ENCODE assay signal across 1 cellular context in genomic region chr6:133245033-133245903, GRCh38.
TF ChIP-seq lines count a peak whose summit lies in the region.

No MANE protein-coding gene starts in this region.

TF ChIP-seq in HEK293, 187 proteins besides CTCF, POLR2A, EP300 and RAD21 (continued from another document and continues in another):
- TF ChIP-seq ZBTB7A (tag by site-specific recombination; IDR thresholded peaks at IDR 0.05; ENCODE audit: low read depth) (no peak), SCRT1 (tag by site-specific recombination; IDR thresholded peaks at IDR 0.05; ENCODE audit: borderline replicate concordance) (no peak), ZNF169 (tag by site-specific recombination; IDR thresholded peaks at IDR 0.05) (no peak), TSHZ1 (tag by site-specific recombination; IDR thresholded peaks at IDR 0.05; ENCODE audit: borderline replicate concordance) (no peak), HOXD13 (CRISPR knock-in tag; IDR thresholded peaks at IDR 0.05; ENCODE audit: borderline replicate concordance) (no peak), ZNF37A (tag by site-specific recombination; IDR thresholded peaks at IDR 0.05) (no peak), ZNF654 (tag by site-specific recombination; IDR thresholded peaks at IDR 0.05; ENCODE audit: low read depth) (no peak), AEBP2 (tag by site-specific recombination; IDR thresholded peaks at IDR 0.05; ENCODE audit: borderline replicate concordance) (no peak), KLF7 (tag by site-specific recombination; IDR thresholded peaks at IDR 0.05; ENCODE audit: borderline replicate concordance) (no peak), ZNF311 (tag by site-specific recombination; IDR thresholded peaks at IDR 0.05; ENCODE audit: borderline replicate concordance) (no peak), ZNF112 (tag by site-specific recombination; IDR thresholded peaks at IDR 0.05) (no peak), ZFP3 (tag by site-specific recombination; IDR thresholded peaks at IDR 0.05; ENCODE audit: low read depth) (no peak), YY1 (tag by site-specific recombination; IDR thresholded peaks at IDR 0.05) (no peak), RBAK (tag by site-specific recombination; IDR thresholded peaks at IDR 0.05) (no peak), ZNF624 (tag by site-specific recombination; IDR thresholded peaks at IDR 0.05) (no peak), KLF9 (tag by site-specific recombination; IDR thresholded peaks at IDR 0.05; ENCODE audit: low read depth) (no peak), ZNF211 (tag by site-specific recombination; IDR thresholded peaks at IDR 0.05; ENCODE audit: low read depth) (no peak), ZNF404 (tag by site-specific recombination; IDR thresholded peaks at IDR 0.05) (no peak), ZNF341 (tag by site-specific recombination; IDR thresholded peaks at IDR 0.05; ENCODE audit: low read depth) (no peak), ZNF132 (tag by site-specific recombination; IDR thresholded peaks at IDR 0.05; ENCODE audit: borderline replicate concordance) (no peak), ZFP69B (tag by site-specific recombination; IDR thresholded peaks at IDR 0.05) (no peak), ZNF280C (tag by site-specific recombination; IDR thresholded peaks at IDR 0.05) (no peak), ZNF148 (tag by site-specific recombination; IDR thresholded peaks at IDR 0.05; ENCODE audit: borderline replicate concordance) (no peak), ZNF777 (tag by site-specific recombination; IDR thresholded peaks at IDR 0.05; ENCODE audit: borderline replicate concordance) (no peak), ZNF704 (tag by site-specific recombination; IDR thresholded peaks at IDR 0.05) (no peak), MEIS1 (CRISPR knock-in tag; IDR thresholded peaks at IDR 0.05; ENCODE audit: borderline replicate concordance) (no peak), ZSCAN23 (tag by site-specific recombination; IDR thresholded peaks at IDR 0.05) (peak; percentile 56; the same call in 1 of the 2 replicates), PRDM1 (tag by site-specific recombination; IDR thresholded peaks at IDR 0.05) (no peak), ZNF354C (tag by site-specific recombination; IDR thresholded peaks at IDR 0.05; ENCODE audit: borderline replicate concordance, low read depth) (no peak), ZSCAN30 (tag by site-specific recombination; IDR thresholded peaks at IDR 0.05) (no peak), ZNF548 (tag by site-specific recombination; IDR thresholded peaks at IDR 0.05) (no peak)
- TF ChIP-seq, protein P1, sequence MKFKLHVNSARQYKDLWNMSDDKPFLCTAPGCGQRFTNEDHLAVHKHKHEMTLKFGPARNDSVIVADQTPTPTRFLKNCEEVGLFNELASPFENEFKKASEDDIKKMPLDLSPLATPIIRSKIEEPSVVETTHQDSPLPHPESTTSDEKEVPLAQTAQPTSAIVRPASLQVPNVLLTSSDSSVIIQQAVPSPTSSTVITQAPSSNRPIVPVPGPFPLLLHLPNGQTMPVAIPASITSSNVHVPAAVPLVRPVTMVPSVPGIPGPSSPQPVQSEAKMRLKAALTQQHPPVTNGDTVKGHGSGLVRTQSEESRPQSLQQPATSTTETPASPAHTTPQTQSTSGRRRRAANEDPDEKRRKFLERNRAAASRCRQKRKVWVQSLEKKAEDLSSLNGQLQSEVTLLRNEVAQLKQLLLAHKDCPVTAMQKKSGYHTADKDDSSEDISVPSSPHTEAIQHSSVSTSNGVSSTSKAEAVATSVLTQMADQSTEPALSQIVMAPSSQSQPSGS (tag by site-specific recombination; IDR thresholded peaks at IDR 0.05; ENCODE audit: low read depth): 0 out of 2 replicates have a peak, but pooled peaks have one; percentile 5
- TF ChIP-seq, protein P2, sequence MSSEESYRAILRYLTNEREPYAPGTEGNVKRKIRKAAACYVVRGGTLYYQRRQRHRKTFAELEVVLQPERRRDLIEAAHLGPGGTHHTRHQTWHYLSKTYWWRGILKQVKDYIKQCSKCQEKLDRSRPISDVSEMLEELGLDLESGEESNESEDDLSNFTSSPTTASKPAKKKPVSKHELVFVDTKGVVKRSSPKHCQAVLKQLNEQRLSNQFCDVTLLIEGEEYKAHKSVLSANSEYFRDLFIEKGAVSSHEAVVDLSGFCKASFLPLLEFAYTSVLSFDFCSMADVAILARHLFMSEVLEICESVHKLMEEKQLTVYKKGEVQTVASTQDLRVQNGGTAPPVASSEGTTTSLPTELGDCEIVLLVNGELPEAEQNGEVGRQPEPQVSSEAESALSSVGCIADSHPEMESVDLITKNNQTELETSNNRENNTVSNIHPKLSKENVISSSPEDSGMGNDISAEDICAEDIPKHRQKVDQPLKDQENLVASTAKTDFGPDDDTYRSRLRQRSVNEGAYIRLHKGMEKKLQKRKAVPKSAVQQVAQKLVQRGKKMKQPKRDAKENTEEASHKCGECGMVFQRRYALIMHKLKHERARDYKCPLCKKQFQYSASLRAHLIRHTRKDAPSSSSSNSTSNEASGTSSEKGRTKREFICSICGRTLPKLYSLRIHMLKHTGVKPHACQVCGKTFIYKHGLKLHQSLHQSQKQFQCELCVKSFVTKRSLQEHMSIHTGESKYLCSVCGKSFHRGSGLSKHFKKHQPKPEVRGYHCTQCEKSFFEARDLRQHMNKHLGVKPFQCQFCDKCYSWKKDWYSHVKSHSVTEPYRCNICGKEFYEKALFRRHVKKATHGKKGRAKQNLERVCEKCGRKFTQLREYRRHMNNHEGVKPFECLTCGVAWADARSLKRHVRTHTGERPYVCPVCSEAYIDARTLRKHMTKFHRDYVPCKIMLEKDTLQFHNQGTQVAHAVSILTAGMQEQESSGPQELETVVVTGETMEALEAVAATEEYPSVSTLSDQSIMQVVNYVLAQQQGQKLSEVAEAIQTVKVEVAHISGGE (tag by site-specific recombination; conservative IDR thresholded peaks at IDR 0.05; ENCODE audit: low read depth): no peak
- TF ChIP-seq, protein P3, sequence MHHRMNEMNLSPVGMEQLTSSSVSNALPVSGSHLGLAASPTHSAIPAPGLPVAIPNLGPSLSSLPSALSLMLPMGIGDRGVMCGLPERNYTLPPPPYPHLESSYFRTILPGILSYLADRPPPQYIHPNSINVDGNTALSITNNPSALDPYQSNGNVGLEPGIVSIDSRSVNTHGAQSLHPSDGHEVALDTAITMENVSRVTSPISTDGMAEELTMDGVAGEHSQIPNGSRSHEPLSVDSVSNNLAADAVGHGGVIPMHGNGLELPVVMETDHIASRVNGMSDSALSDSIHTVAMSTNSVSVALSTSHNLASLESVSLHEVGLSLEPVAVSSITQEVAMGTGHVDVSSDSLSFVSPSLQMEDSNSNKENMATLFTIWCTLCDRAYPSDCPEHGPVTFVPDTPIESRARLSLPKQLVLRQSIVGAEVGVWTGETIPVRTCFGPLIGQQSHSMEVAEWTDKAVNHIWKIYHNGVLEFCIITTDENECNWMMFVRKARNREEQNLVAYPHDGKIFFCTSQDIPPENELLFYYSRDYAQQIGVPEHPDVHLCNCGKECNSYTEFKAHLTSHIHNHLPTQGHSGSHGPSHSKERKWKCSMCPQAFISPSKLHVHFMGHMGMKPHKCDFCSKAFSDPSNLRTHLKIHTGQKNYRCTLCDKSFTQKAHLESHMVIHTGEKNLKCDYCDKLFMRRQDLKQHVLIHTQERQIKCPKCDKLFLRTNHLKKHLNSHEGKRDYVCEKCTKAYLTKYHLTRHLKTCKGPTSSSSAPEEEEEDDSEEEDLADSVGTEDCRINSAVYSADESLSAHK (tag by site-specific recombination; IDR thresholded peaks at IDR 0.05): peak; percentile 59; the same call in 1 of the 2 replicates
- TF ChIP-seq, protein P4, sequence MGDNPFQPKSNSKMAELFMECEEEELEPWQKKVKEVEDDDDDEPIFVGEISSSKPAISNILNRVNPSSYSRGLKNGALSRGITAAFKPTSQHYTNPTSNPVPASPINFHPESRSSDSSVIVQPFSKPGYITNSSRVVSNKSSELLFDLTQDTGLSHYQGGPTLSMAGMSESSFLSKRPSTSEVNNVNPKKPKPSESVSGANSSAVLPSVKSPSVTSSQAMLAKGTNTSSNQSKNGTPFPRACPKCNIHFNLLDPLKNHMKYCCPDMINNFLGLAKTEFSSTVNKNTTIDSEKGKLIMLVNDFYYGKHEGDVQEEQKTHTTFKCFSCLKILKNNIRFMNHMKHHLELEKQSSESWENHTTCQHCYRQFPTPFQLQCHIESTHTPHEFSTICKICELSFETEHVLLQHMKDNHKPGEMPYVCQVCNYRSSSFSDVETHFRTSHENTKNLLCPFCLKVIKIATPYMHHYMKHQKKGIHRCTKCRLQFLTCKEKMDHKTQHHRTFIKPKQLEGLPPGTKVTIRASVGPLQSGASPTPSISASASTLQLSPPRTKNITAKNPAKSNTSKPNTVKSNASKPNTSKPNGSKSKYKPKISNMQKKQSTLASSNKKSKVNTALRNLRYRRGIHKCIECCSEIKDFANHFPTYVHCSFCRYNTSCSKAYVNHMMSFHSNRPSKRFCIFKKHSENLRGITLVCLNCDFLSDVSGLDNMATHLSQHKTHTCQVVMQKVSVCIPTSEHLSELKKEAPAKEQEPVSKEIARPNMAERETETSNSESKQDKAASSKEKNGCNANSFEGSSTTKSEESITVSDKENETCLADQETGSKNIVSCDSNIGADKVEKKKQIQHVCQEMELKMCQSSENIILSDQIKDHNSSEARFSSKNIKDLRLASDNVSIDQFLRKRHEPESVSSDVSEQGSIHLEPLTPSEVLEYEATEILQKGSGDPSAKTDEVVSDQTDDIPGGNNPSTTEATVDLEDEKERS (tag by site-specific recombination; IDR thresholded peaks at IDR 0.05): no peak
- TF ChIP-seq, protein P5, sequence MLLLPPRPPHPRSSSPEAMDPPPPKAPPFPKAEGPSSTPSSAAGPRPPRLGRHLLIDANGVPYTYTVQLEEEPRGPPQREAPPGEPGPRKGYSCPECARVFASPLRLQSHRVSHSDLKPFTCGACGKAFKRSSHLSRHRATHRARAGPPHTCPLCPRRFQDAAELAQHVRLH (tag by site-specific recombination; IDR thresholded peaks at IDR 0.05): no peak
